In genomic region chr14:37197421-37198272, GRCh38 we compare ENCODE assay signal across 8 cellular contexts. TPM values are rescaled to one million over a fixed set of nuclear protein-coding genes. Genes with fewer than 3 reads are reported as not detected.
DNase-seq lines count a peak whose midpoint lies in the region; ATAC-seq, FAIRE-seq and TF ChIP-seq lines count a peak whose summit lies in the region.

Gene MIPOL1, plus strand, starts transcription at chr14:37197937. Its CDS starts 49,952 bp downstream, at chr14:37247889.

- TF ChIP-seq CTCF in SK-N-SH (IDR thresholded peaks at IDR 0.05): no peak; the same call in 1 of the 2 replicates
- TF ChIP-seq CTCF in kidney (IDR thresholded peaks at IDR 0.05; ENCODE audit: borderline replicate concordance, extremely low read depth, insufficient read depth): peak; percentile 10

- peak within 1 kb of the TSS; percentile 83 for H2AFZ ChIP-seq in SK-N-SH (ENCODE audit: low read depth)

- peak; percentile 48 for DNase-seq in COLO829 (ENCODE audit: low spot score)
- DNase-seq in LHCN-M2 (ENCODE audit: low read depth): peak; percentile 84
- DNase-seq in SK-N-SH: peak; percentile 25
- DNase-seq in dedifferentiated amniotic fluid mesenchymal stem cell (ENCODE audit: extremely low spot score): peak; percentile 84
- peak; percentile 94 for DNase-seq in kidney
- DNase-seq in GM12891 (ENCODE audit: insufficient read length, low spot score): no peak

- H3K36me3 ChIP-seq in SK-N-SH (replicated peaks in 1 of 2; ENCODE audit: control insufficient read depth in 1 of 2, insufficient read depth in 2 of 2, low read length in 1 of 2) (no peaks in the 10 kb centered on the region), kidney (ENCODE audit: control insufficient read depth in 1 of 2, insufficient read depth in 2 of 2, low read length in 2 of 2) (no peaks in the 10 kb centered on the region)

- no peaks in the 10 kb centered on the region for H3K27me3 ChIP-seq in SK-N-SH (ENCODE audit: insufficient read depth)

- H3K4me2 ChIP-seq in SK-N-SH: peak within 1 kb of the TSS; percentile 67

- no peak for TF ChIP-seq EP300 in SK-N-SH (IDR thresholded peaks at IDR 0.05; ENCODE audit: borderline replicate concordance in 1 of 2, low read depth in 1 of 2, low read length in 1 of 2)

- CTCF ChIA-PET in SK-N-SH (lab: Yijun Ruan, JAX): no interaction called here

- H4K20me1 ChIP-seq in SK-N-SH (ENCODE audit: insufficient read depth): no peaks in the 10 kb centered on the region

- H3K79me2 ChIP-seq in SK-N-SH (ENCODE audit: insufficient read depth): no peaks in the 10 kb centered on the region

- H3K4me1 ChIP-seq in SK-N-SH (ENCODE audit: control insufficient read depth in 1 of 2, insufficient read depth in 2 of 2, low read depth in 1 of 2, low read length in 1 of 2): no peaks in the 10 kb centered on the region
- H3K4me1 ChIP-seq in kidney (ENCODE audit: control insufficient read depth in 1 of 2, insufficient read depth in 1 of 2, low read depth in 1 of 2, low read length in 2 of 2): peaks cover 0 to 4% of the 10 kb centered on the region in 2 donors

- no peaks in the 10 kb centered on the region for H3F3A ChIP-seq in SK-N-SH (replicated peaks; ENCODE audit: insufficient read depth)

- no peak for TF ChIP-seq POLR2A in GM12891 (IDR thresholded peaks at IDR 0.05; ENCODE audit: low read depth, low read length)

- intact Hi-C loops in kidney (cut with DNase I): no loop called here

- no peak for ATAC-seq in GM18858 (IDR thresholded peaks at IDR 0.05; ENCODE audit: unreplicated experiment)

- no peak for TF ChIP-seq RAD21 in SK-N-SH (IDR thresholded peaks at IDR 0.05; ENCODE audit: low read length)

- POLR2A ChIA-PET in SK-N-SH (lab: Yijun Ruan, JAX): no interaction called here

- no peaks in the 10 kb centered on the region for H3K9me3 ChIP-seq in SK-N-SH
- no peaks in the 10 kb centered on the region for H3K9me3 ChIP-seq in kidney (ENCODE audit: control insufficient read depth in 1 of 2, low read length in 2 of 2)

- H3K4me3 ChIP-seq in SK-N-SH (ENCODE audit: low read depth in 2 of 2, low read length in 1 of 2) (peak within 1 kb of the TSS; percentile 44 to 58; a peak in 3 of 4 replicates), kidney (ENCODE audit: low read length in 2 of 2) (peak within 1 kb of the TSS; percentile 97 to 98), skin epidermis (peak within 1 kb of the TSS; percentile 40 to 59 (median 49))

- FAIRE-seq in kidney (lab: Jason Lieb, UNC) (no peak), GM12891 (lab: Jason Lieb, UNC) (no peak)

- H3K27ac ChIP-seq in SK-N-SH (ENCODE audit: low read depth in 2 of 2, low read length in 1 of 2) (no peak within 1 kb of the TSS), kidney (ENCODE audit: low read depth in 2 of 2, low read length in 2 of 2) (peak within 1 kb of the TSS; percentile 84 to 94), skin epidermis (peak within 1 kb of the TSS in 19 of 21 experiments; percentile 25 to 86 (median 72))

- 8% methylated on average over 30 of the region's 70 CpGs for WGBS in SK-N-SH (ENCODE audit: low lambda C conversion rate)

- no peaks in the 10 kb centered on the region for H3K9me2 ChIP-seq in SK-N-SH

- H3K9ac ChIP-seq in SK-N-SH (peak within 1 kb of the TSS; percentile 34; the same call in 1 of the 2 replicates), kidney (ENCODE audit: low read length in 2 of 2) (peak within 1 kb of the TSS; percentile 87 to 91)

TF ChIP-seq in SK-N-SH, 30 proteins besides CTCF, POLR2A, EP300 and RAD21:
- TF ChIP-seq ZBTB33 (IDR thresholded peaks at IDR 0.05; ENCODE audit: borderline replicate concordance, low read depth): no peak
- TF ChIP-seq NRF1 (IDR thresholded peaks at IDR 0.05; ENCODE audit: low read depth, low read length): peak; percentile 58
- peak; percentile 37; the same call in 1 of the 2 replicates for TF ChIP-seq MAX (IDR thresholded peaks at IDR 0.05; ENCODE audit: low read depth)

TF ChIP-seq in GM12891, 5 proteins besides CTCF, POLR2A, EP300 and RAD21:
- no peak for TF ChIP-seq TAF1 (IDR thresholded peaks at IDR 0.05; ENCODE audit: low read depth, low read length)
- no peak for TF ChIP-seq PAX5 (IDR thresholded peaks at IDR 0.05; ENCODE audit: insufficient read depth, low read length, severe bottlenecking)
- TF ChIP-seq POLR2AphosphoS5 (IDR thresholded peaks at IDR 0.05; ENCODE audit: low read depth, low read length): no peak
- TF ChIP-seq SPI1 (IDR thresholded peaks at IDR 0.05; ENCODE audit: low read depth, low read length): no peak
- TF ChIP-seq POU2F2 (IDR thresholded peaks at IDR 0.05; ENCODE audit: low read depth, low read length): no peak

RNA-seq across cellular contexts. Expression of gene MIPOL1, which starts in this region (rescaled TPM):
- 9.9 and 12.4 TPM in 2 replicates for total RNA-seq in LHCN-M2 (2014; rRNA removed)
- 1.6 TPM for polyA plus RNA-seq in LHCN-M2 (2012)
- polyA plus RNA-seq in SK-N-SH (2012; rRNA removed): 0.23 and 0.31 TPM in 2 replicates
- polyA plus RNA-seq in SK-N-SH (2012; cell fraction: cytosol; rRNA removed): 0.55 and 0.58 TPM in 2 replicates
- polyA plus RNA-seq in SK-N-SH (2012; cell fraction: nucleus; rRNA removed): 0.34 and 0.77 TPM in 2 replicates
- 14.8 TPM for total RNA-seq in kidney
- 4.4 TPM for polyA plus RNA-seq in kidney (ENCODE audit: insufficient read depth, low read depth, low replicate concordance)
- not detected for polyA plus RNA-seq in GM12891 (2012; ENCODE audit: low read depth, missing spikeins)

Comparison
In these comparisons a context has a peak if more than half of its experiments do, and no peak if none do; other contexts are left out.
1. Peak in DNase-seq, H3K4me3 ChIP-seq, H3K9ac ChIP-seq and H3K4me2 ChIP-seq in SK-N-SH; RNA of the gene not detected or under 1 TPM.
2. H3K27ac ChIP-seq: peak in kidney (2 of 2) and skin epidermis (19 of 21); none in SK-N-SH (0 of 2).
3. Peak in every context shown above with its lines, with median percentiles within 50 percentile points of each other: H3K4me3 ChIP-seq.